Comparison of ENCODE assay signal across 23 cellular contexts in the genomic region with DNA sequence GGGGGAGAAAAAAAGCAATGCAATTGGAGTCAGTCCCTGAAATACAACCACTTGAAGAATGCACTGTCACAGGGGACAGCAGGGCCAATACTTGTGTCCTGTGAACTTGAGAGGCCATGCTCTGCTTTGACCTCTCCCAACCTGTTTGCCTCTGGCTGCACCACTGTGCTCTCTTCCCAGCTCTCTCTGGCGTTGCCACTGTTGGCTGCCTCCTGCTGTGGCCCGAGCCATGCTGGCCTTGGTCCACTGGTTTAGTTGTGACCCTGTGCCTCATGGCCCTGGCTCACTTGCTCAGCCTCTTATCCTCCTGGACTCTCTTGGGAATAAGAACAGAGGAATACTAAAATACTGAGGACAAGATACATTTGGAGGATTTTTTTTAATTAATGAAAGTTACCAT.
"Had no signal": no experiment of that assay in that cellular context is flagged by ENCODE, and none has a peak within 500 bp of the region (broad histone marks: within the 10 kb centered on the region; RNA-seq: fewer than 3 reads in every experiment).

No MANE protein-coding gene starts in this region.

- H3K9me3 ChIP-seq: breast epithelium, colonic mucosa, esophagus squamous epithelium, gastroesophageal sphincter, left lung, pancreas, sigmoid colon, thoracic aorta, upper lobe of left lung had no signal

- H3K4me3 ChIP-seq: breast epithelium, colonic mucosa, esophagus squamous epithelium, gastroesophageal sphincter, left lung, pancreas, sigmoid colon, smooth muscle cell, thoracic aorta, upper lobe of left lung had no signal

- DNase-seq: activated B cell treated with CpG ODN at 0.5 μM for 24 hours; activated CD4-positive, alpha-beta T cell treated with anti-CD3 and anti-CD28 coated beads for 36 hours; activated CD4-positive, alpha-beta T cell treated with anti-CD3 and anti-CD28 coated beads, Interleukin-2, amount 50 U/mL, for 4 hours; activated naive CD4-positive, alpha-beta T cell treated with Interleukin-2 at 50 U/mL for 16 hours; activated naive CD8-positive, alpha-beta T cell treated with anti-CD3 and anti-CD28 coated beads for 36 hours; activated T-cell treated with anti-CD3 and anti-CD28 coated beads, Interleukin-2, amount 50 U/mL, for 48 hours; colonic mucosa; esophagus squamous epithelium; immature natural killer cell; pancreas; sigmoid colon; stimulated activated CD4-positive, alpha-beta T cell treated with anti-CD3 and anti-CD28 coated beads, Interleukin-15, amount 100 ng/mL, for 24 hours; stimulated activated CD8-positive, alpha-beta memory T cell treated with anti-CD3 and anti-CD28 coated beads, Interleukin-4, amount 100 ng/mL, for 48 hours; stimulated activated naive B cell treated with anti-CD40 and anti-IgM and Interleukin-4, amounts not matched to agents 10 μg/mL and 1 μg/mL and 100 μg/mL, for 72 hours; T1000 had no signal

- H3K27me3 Mint-ChIP-seq: activated B cell treated with CpG ODN at 0.5 μM for 24 hours; activated CD4-positive, alpha-beta T cell treated with anti-CD3 and anti-CD28 coated beads for 36 hours; activated naive CD8-positive, alpha-beta T cell treated with anti-CD3 and anti-CD28 coated beads for 36 hours; stimulated activated naive B cell treated with anti-CD40 and anti-IgM and Interleukin-4, amounts not matched to agents 10 μg/mL and 1 μg/mL and 100 μg/mL, for 72 hours had no signal

- H3K9me3 Mint-ChIP-seq: activated B cell treated with CpG ODN at 0.5 μM for 24 hours; activated naive CD8-positive, alpha-beta T cell treated with anti-CD3 and anti-CD28 coated beads for 36 hours; immature natural killer cell; nephron; stimulated activated naive B cell treated with anti-CD40 and anti-IgM and Interleukin-4, amounts not matched to agents 10 μg/mL and 1 μg/mL and 100 μg/mL, for 72 hours; T-helper 1 cell treated with Interleukin-12 subunit alpha and Interleukin-12 subunit beta and Interleukin-4 antibody, amounts not matched to agents 30 μg/mL and 1 μg/mL, for 36 hours had no signal

- H3K4me1 Mint-ChIP-seq: activated B cell treated with CpG ODN at 0.5 μM for 24 hours; activated CD4-positive, alpha-beta T cell treated with anti-CD3 and anti-CD28 coated beads for 36 hours; activated naive CD8-positive, alpha-beta T cell treated with anti-CD3 and anti-CD28 coated beads for 36 hours; immature natural killer cell; nephron had no signal

- H3K36me3 Mint-ChIP-seq: immature natural killer cell had no signal

- H3K27ac Mint-ChIP-seq: activated B cell treated with CpG ODN at 0.5 μM for 24 hours; activated CD4-positive, alpha-beta T cell treated with anti-CD3 and anti-CD28 coated beads for 36 hours; activated naive CD8-positive, alpha-beta T cell treated with anti-CD3 and anti-CD28 coated beads for 36 hours; immature natural killer cell; nephron; stimulated activated naive B cell treated with anti-CD40 and anti-IgM and Interleukin-4, amounts not matched to agents 10 μg/mL and 1 μg/mL and 100 μg/mL, for 72 hours; T-helper 1 cell treated with Interleukin-12 subunit alpha and Interleukin-12 subunit beta and Interleukin-4 antibody, amounts not matched to agents 30 μg/mL and 1 μg/mL, for 36 hours had no signal

- H3K27ac ChIP-seq: breast epithelium, colonic mucosa, esophagus squamous epithelium, gastroesophageal sphincter, left lung, pancreas, sigmoid colon, thoracic aorta, upper lobe of left lung had no signal

- H3K36me3 ChIP-seq: breast epithelium, colonic mucosa, esophagus squamous epithelium, gastroesophageal sphincter, left lung, pancreas, sigmoid colon, thoracic aorta, upper lobe of left lung had no signal

- ATAC-seq: activated CD4-positive, alpha-beta T cell treated with anti-CD3 and anti-CD28 coated beads for 36 hours; gastroesophageal sphincter; left lung; pancreas; stimulated activated naive B cell treated with anti-CD40 and anti-IgM and Interleukin-4, amounts not matched to agents 10 μg/mL and 1 μg/mL and 100 μg/mL, for 72 hours had no signal

- H3K4me3 Mint-ChIP-seq: activated B cell treated with CpG ODN at 0.5 μM for 24 hours; activated CD4-positive, alpha-beta T cell treated with anti-CD3 and anti-CD28 coated beads for 36 hours; activated naive CD8-positive, alpha-beta T cell treated with anti-CD3 and anti-CD28 coated beads for 36 hours; immature natural killer cell; nephron; stimulated activated naive B cell treated with anti-CD40 and anti-IgM and Interleukin-4, amounts not matched to agents 10 μg/mL and 1 μg/mL and 100 μg/mL, for 72 hours; T-helper 1 cell treated with Interleukin-12 subunit alpha and Interleukin-12 subunit beta and Interleukin-4 antibody, amounts not matched to agents 30 μg/mL and 1 μg/mL, for 36 hours had no signal

- H3K4me1 ChIP-seq: breast epithelium, colonic mucosa, esophagus squamous epithelium, left lung, pancreas, upper lobe of left lung had no signal

- H3K4me2 ChIP-seq: smooth muscle cell had no signal

- FAIRE-seq: pancreas had no signal

- H3K27me3 ChIP-seq: breast epithelium, colonic mucosa, esophagus squamous epithelium, gastroesophageal sphincter, left lung, pancreas, sigmoid colon, upper lobe of left lung had no signal
